ENCODE assay signal across 21 cellular contexts in genomic region chr13:38657191-38657590, GRCh38. TPM values are rescaled to one million over a fixed set of nuclear protein-coding genes. Genes with fewer than 3 reads are reported as not detected.
DNase-seq lines count a peak whose midpoint lies in the region; TF ChIP-seq lines count a peak whose summit lies in the region.
"Had no signal": no experiment of that assay in that cellular context is flagged by ENCODE, and none has a peak within 500 bp of the region (broad histone marks: within the 10 kb centered on the region; RNA-seq: fewer than 3 reads in every experiment).

No MANE protein-coding gene starts in this region.

- TF ChIP-seq CTCF in A673 (conservative IDR thresholded peaks at IDR 0.05; ENCODE audit: low read depth, low read length) = no peak
- TF ChIP-seq CTCF in GM13977 (IDR thresholded peaks at IDR 0.05; ENCODE audit: extremely low read depth, insufficient read depth, missing control alignments) = no peak

- no peaks in the 10 kb centered on the region for H3K9me3 ChIP-seq in A673 (ENCODE audit: low read depth, low read length, poor library complexity, severe bottlenecking)
- H3K9me3 ChIP-seq: prostate gland, thyroid gland had no signal

- POLR2A ChIA-PET in A673 (lab: Charles Lee; ENCODE audit: low non-redundant PET) = no interaction called here

- no peaks in the 10 kb centered on the region for H3K27me3 ChIP-seq in A673 (replicated peaks; ENCODE audit: insufficient read depth, low read depth, low read length, poor library complexity)
- H3K27me3 ChIP-seq: thyroid gland had no signal

- CTCF ChIA-PET in A673 (lab: Charles Lee) = no interaction called here

- DNase-seq in A673 (ENCODE audit: low spot score) (peak; percentile 79), HS-5 (ENCODE audit: low read depth) (peak; percentile 16), astrocyte of the hippocampus (ENCODE audit: low read depth, low spot score) (peak; percentile 19), glomerular visceral epithelial cell (ENCODE audit: extremely low spot score) (peak; percentile 17), GM13977 (ENCODE audit: low spot score) (no peak), kidney glomerular epithelial cell (lab: John Stamatoyannopoulos, UW) (no peak), SW480 (ENCODE audit: low spot score) (no peak), NCI-H2081 treated with DMSO at 0.1 percent for 48 hours (lab: John Stamatoyannopoulos, UW) (no peak)
- DNase-seq: activated CD8-positive, alpha-beta memory T cell treated with anti-CD3 and anti-CD28 coated beads for 24 hours; activated naive CD8-positive, alpha-beta T cell treated with anti-CD3 and anti-CD28 coated beads, Interleukin-2, amount 50 U/mL, for 24 hours; cerebellar nuclear complex; DMS79; endodermal cell; natural killer cell; NCI-H1694; NCI-H446; Right ventricle myocardium superior; stimulated activated CD4-positive, alpha-beta T cell treated with anti-CD3 and anti-CD28 coated beads, Interleukin-12 subunit alpha, Interleukin-12 subunit beta, amount 100 ng/mL, for 4 hours; thyroid gland had no signal

- no peak overlapping the region for H3K4me3 ChIP-seq in A673 (ENCODE audit: low read depth, low read length, poor library complexity, severe bottlenecking)
- H3K4me3 ChIP-seq: prostate gland, thyroid gland had no signal

- no peaks in the 10 kb centered on the region for H3K36me3 ChIP-seq in A673 (ENCODE audit: insufficient read depth, low read length, poor library complexity, severe bottlenecking)
- H3K36me3 ChIP-seq: prostate gland, thyroid gland had no signal

- in situ Hi-C loops in GM13977 (cut with MboI; ENCODE audit: low pct_unique_long_range_greater_than_20kb, low sequenced_read_pairs, unreplicated experiment) = no loop called here

- intact Hi-C loops in A673 (cut with micrococcal nuclease; ENCODE audit: unreplicated experiment) = no loop called here

- no TSS peak for BruUV-seq in A673 (replicated peaks; lab: Mats Ljungman, UMichigan)

- peak overlapping the region; percentile 25 for H3K27ac ChIP-seq in A673 (ENCODE audit: low read depth, low read length, poor library complexity, severe bottlenecking)
- H3K27ac ChIP-seq: prostate gland, thyroid gland had no signal

- peaks cover 39% of the 10 kb centered on the region for H3K4me1 ChIP-seq in A673 (ENCODE audit: insufficient read depth, low read length, poor library complexity, severe bottlenecking)
- H3K4me1 ChIP-seq: prostate gland had no signal

RNA-seq across cellular contexts. Expression of gene FREM2, which starts 29.7 kb away (rescaled TPM):
- total RNA-seq in A673 (2021) = 3.8 and 4.5 TPM in 2 replicates
- total RNA-seq: A172, natural killer cell had no signal

Comparison
In these comparisons a context has a peak if more than half of its experiments do, and no peak if none do; other contexts are left out.
1. DNase-seq: peak in A673 (single experiment), HS-5 (single experiment), astrocyte of the hippocampus (single experiment) and glomerular visceral epithelial cell (single experiment); none in GM13977 (single experiment), kidney glomerular epithelial cell (single experiment), SW480 (single experiment) and NCI-H2081 treated with DMSO at 0.1 percent for 48 hours (single experiment).